9 cellular contexts compared by ENCODE assay signal in genomic region chr2:232890896-232891601, GRCh38. TPM values are rescaled to one million over a fixed set of nuclear protein-coding genes. Genes with fewer than 3 reads are reported as not detected.
DNase-seq lines count a peak whose midpoint lies in the region; ATAC-seq and TF ChIP-seq lines count a peak whose summit lies in the region.
"Had no signal": no experiment of that assay in that cellular context is flagged by ENCODE, and none has a peak within 500 bp of the region (broad histone marks: within the 10 kb centered on the region; RNA-seq: fewer than 3 reads in every experiment).

No MANE protein-coding gene starts in this region.

- no peak for TF ChIP-seq EP300 in gastroesophageal sphincter (IDR thresholded peaks at IDR 0.05)

- no peaks in the 10 kb centered on the region for H3K9me3 ChIP-seq in Loucy (ENCODE audit: insufficient read depth, low read depth, low read length)
- no peaks in the 10 kb centered on the region for H3K9me3 ChIP-seq in colonic mucosa
- no peaks in the 10 kb centered on the region for H3K9me3 ChIP-seq in gastroesophageal sphincter

- no peak overlapping the region for H3K27ac ChIP-seq in colonic mucosa
- no peak overlapping the region for H3K27ac ChIP-seq in gastroesophageal sphincter

- H3F3A ChIP-seq in Loucy (ENCODE audit: low read depth) = no peaks in the 10 kb centered on the region

- no peak for TF ChIP-seq CTCF in Loucy (conservative IDR thresholded peaks at IDR 0.05; ENCODE audit: low read length)
- TF ChIP-seq CTCF in astrocyte of the spinal cord (IDR thresholded peaks at IDR 0.05; ENCODE audit: low read depth, low read length) = no peak
- TF ChIP-seq CTCF in colonic mucosa (IDR thresholded peaks at IDR 0.05) = no peak
- no peak for TF ChIP-seq CTCF in gastroesophageal sphincter (IDR thresholded peaks at IDR 0.05)

- peak; percentile 30 for ATAC-seq in left lobe of liver
- no peak for ATAC-seq in HG02588 (IDR thresholded peaks at IDR 0.05; ENCODE audit: unreplicated experiment)
- ATAC-seq in gastroesophageal sphincter = no peak
- ATAC-seq: activated CD4-positive, alpha-beta T cell treated with anti-CD3 and anti-CD28 coated beads for 36 hours had no signal

- in situ Hi-C loops in astrocyte of the spinal cord (cut with HindIII; ENCODE audit: low sequenced_read_pairs) = no loop called here

- peaks cover 4% of the 10 kb centered on the region for H3K4me1 ChIP-seq in Loucy (ENCODE audit: insufficient read depth, low read length, poor library complexity, severe bottlenecking)
- H3K4me1 ChIP-seq in colonic mucosa = no peaks in the 10 kb centered on the region
- no peaks in the 10 kb centered on the region for H3K4me1 ChIP-seq in gastroesophageal sphincter

- no peaks in the 10 kb centered on the region for H3K9me2 ChIP-seq in Loucy (replicated peaks; ENCODE audit: low read depth, low read length)

- no peaks in the 10 kb centered on the region for H3K27me3 ChIP-seq in Loucy (ENCODE audit: insufficient read depth, low read length, poor library complexity, severe bottlenecking)
- H3K27me3 ChIP-seq in colonic mucosa = no peaks in the 10 kb centered on the region
- peaks cover 81% of the 10 kb centered on the region for H3K27me3 ChIP-seq in gastroesophageal sphincter

- TF ChIP-seq POLR2A in gastroesophageal sphincter (IDR thresholded peaks at IDR 0.05) = no peak

- H3K4me3 ChIP-seq in Loucy (ENCODE audit: low read length, poor library complexity, severe bottlenecking) (no peak overlapping the region), astrocyte of the spinal cord (ENCODE audit: low read depth, low read length) (no peak overlapping the region), colonic mucosa (no peak overlapping the region), gastroesophageal sphincter (no peak overlapping the region)

- intact Hi-C loops in colonic mucosa (cut with DNase I) = no loop called here

- peak overlapping the region; percentile 68 for H2AFZ ChIP-seq in Loucy (ENCODE audit: low read length)

- H3K36me3 ChIP-seq in Loucy (ENCODE audit: insufficient read depth, low read length) (no peaks in the 10 kb centered on the region), colonic mucosa (no peaks in the 10 kb centered on the region), gastroesophageal sphincter (no peaks in the 10 kb centered on the region)

- WGBS in gastroesophageal sphincter (ENCODE audit: low coverage in 1 of 2), 2 donors = 33% methylated on average over 13 to 18 of the region's 23 CpGs

- H3K9ac ChIP-seq in Loucy (ENCODE audit: low read depth, low read length, poor library complexity, severe bottlenecking) (no peak overlapping the region), colonic mucosa (ENCODE audit: low read depth in 2 of 2, low read length in 2 of 2) (no peak overlapping the region)

- peak; percentile 49 for DNase-seq in AG08396 (ENCODE audit: low spot score)
- peak; percentile 14 for DNase-seq in astrocyte of the spinal cord (ENCODE audit: low read depth, low spot score)
- DNase-seq in left lobe of liver (ENCODE audit: low spot score) = no peak
- no peak for DNase-seq in colonic mucosa
- DNase-seq in inferior parietal cortex (ENCODE audit: extremely low spot score) = no peak
- DNase-seq: activated CD4-positive, alpha-beta T cell treated with anti-CD3 and anti-CD28 coated beads for 36 hours had no signal

- H3K79me2 ChIP-seq in Loucy (ENCODE audit: insufficient read depth, low read length) = no peaks in the 10 kb centered on the region

- H4K20me1 ChIP-seq in Loucy (ENCODE audit: insufficient read depth, low read length, poor library complexity, severe bottlenecking) = no peaks in the 10 kb centered on the region

- no peak overlapping the region for H3K4me2 ChIP-seq in Loucy (ENCODE audit: low read depth, low read length, poor library complexity, severe bottlenecking)

RNA-seq across cellular contexts. Expression of gene SNORC, which starts 21.0 kb away (rescaled TPM):
- total RNA-seq in left lobe of liver (15.5 TPM), colonic mucosa (10 to 100 TPM; 39.6 to 67.5 TPM), gastroesophageal sphincter (10 to 100 TPM in 1 of 4 donors, 1 to 10 TPM in 1, under 1 TPM in 1, not detected in 1; 0.54 to 11.6 (median 2.2) TPM)

Comparison
In these comparisons a context has a peak if more than half of its experiments do, and no peak if none do; other contexts are left out.
1. DNase-seq: peak in AG08396 (single experiment) and astrocyte of the spinal cord (single experiment); none in left lobe of liver (single experiment), colonic mucosa (single experiment) and inferior parietal cortex (single experiment).